In the genomic region with DNA sequence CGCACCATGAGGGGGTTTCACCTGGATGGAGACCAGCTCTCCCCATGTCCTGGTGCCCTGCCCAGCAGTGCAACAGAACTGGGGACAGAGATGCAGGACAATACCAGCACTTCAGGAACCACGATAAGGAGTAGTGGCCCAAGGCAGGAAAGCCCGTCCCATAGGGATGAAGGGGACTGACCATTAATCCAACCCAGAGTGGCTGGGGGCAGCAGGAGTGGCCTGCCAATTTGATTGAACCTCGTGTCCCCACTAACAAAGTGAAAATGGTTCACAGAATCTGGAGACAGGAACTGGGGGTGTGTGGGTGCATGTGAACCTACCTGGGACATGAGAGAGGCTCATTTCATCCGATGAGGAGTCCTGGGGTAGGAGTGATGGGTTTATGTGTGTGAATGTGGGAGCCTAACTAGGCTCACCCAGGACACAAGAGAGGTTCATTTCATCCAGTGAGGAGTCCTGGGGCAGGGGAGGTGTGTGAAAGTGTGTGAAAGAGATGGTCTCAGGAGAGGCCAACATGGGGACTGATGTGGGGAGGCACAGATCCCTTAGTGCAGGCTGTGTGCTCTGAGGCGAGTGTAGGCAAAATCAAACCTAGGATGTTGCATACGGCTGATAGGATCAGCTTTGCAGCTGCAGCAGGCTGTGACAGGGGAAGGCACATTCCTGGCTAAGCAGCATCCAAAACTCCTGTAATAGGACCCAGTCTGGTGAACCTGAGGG, we compare ENCODE assay signal across 8 cellular contexts.
DNase-seq lines count a peak whose midpoint lies in the region; ATAC-seq and TF ChIP-seq lines count a peak whose summit lies in the region.

No MANE protein-coding gene starts in this region.

- no peak for DNase-seq in activated CD4-positive, alpha-beta T cell treated with anti-CD3 and anti-CD28 coated beads for 36 hours
- DNase-seq in activated CD4-positive, alpha-beta T cell treated with anti-CD3 and anti-CD28 coated beads for 4 hours: no peak
- no peak for DNase-seq in adrenal gland
- DNase-seq in right lobe of liver: no peak
- no peak for DNase-seq in thoracic aorta (ENCODE audit: low spot score)
- DNase-seq in glomerular visceral epithelial cell (ENCODE audit: extremely low spot score): no peak
- DNase-seq in ecto neural progenitor cell (ENCODE audit: low spot score): no peak
- no peak for DNase-seq in GOT3 (lab: John Stamatoyannopoulos, UW)

- peak overlapping the region; percentile 52 for H3K27ac Mint-ChIP-seq in activated CD4-positive, alpha-beta T cell treated with anti-CD3 and anti-CD28 coated beads for 36 hours

- CTCF ChIA-PET in activated CD4-positive, alpha-beta T cell treated with anti-CD3 and anti-CD28 coated beads for 36 hours (lab: Charles Lee): interaction anchor here (0.8 kb wide), 1 partner anchor 18 kb away, joined by 3 read pairs; no protein-coding TSS in a partner anchor

- WGBS in adrenal gland, 4 donors: 42 to 64% (median 59%) methylated on average over 7 of the region's 7 CpGs
- 74% methylated on average over 7 of the region's 7 CpGs for WGBS in right lobe of liver (ENCODE audit: insufficient coverage, low coverage, low lambda C conversion rate, missing lambda C conversion rate)

- H3K27me3 Mint-ChIP-seq in activated CD4-positive, alpha-beta T cell treated with anti-CD3 and anti-CD28 coated beads for 36 hours: no peaks in the 10 kb centered on the region

- peaks cover 23 to 39% of the 10 kb centered on the region in 2 donors for H3K4me1 ChIP-seq in adrenal gland (replicated peaks in 1 of 2)
- H3K4me1 ChIP-seq in right lobe of liver: peaks cover 0 to 7% (median 0%) of the 10 kb centered on the region in 4 donors
- H3K4me1 ChIP-seq in thoracic aorta (ENCODE audit: control insufficient read depth in 1 of 2, low read depth in 2 of 2): peaks cover 0 to 17% of the 10 kb centered on the region in 2 donors

- H3K9me3 Mint-ChIP-seq in activated CD4-positive, alpha-beta T cell treated with anti-CD3 and anti-CD28 coated beads for 36 hours (ENCODE audit: low read depth): no peaks in the 10 kb centered on the region

- no peak for TF ChIP-seq CTCF in adrenal gland (IDR thresholded peaks at IDR 0.05)
- no peak for TF ChIP-seq CTCF in right lobe of liver (IDR thresholded peaks at IDR 0.05)
- no peak for TF ChIP-seq CTCF in thoracic aorta (IDR thresholded peaks at IDR 0.05)

- H3K27me3 ChIP-seq in adrenal gland: no peaks in the 10 kb centered on the region
- no peaks in the 10 kb centered on the region for H3K27me3 ChIP-seq in right lobe of liver
- no peaks in the 10 kb centered on the region for H3K27me3 ChIP-seq in thoracic aorta (replicated peaks; ENCODE audit: insufficient read depth)

- no peaks in the 10 kb centered on the region for H3K36me3 Mint-ChIP-seq in activated CD4-positive, alpha-beta T cell treated with anti-CD3 and anti-CD28 coated beads for 36 hours (ENCODE audit: low read depth)

- TF ChIP-seq POLR2A in adrenal gland (IDR thresholded peaks at IDR 0.05): peak in 1 of 2 donors; percentile 17
- no peak for TF ChIP-seq POLR2A in right lobe of liver (IDR thresholded peaks at IDR 0.05)

- ATAC-seq in activated CD4-positive, alpha-beta T cell treated with anti-CD3 and anti-CD28 coated beads for 36 hours: peak; percentile 39
- ATAC-seq in right lobe of liver (no peak), thoracic aorta (ENCODE audit: insufficient number of reproducible peaks, low FRiP score, low read depth) (no peak)

- intact Hi-C loops in activated CD4-positive, alpha-beta T cell treated with anti-CD3 and anti-CD28 coated beads for 36 hours (cut with DNase I, micrococcal nuclease): no loop called here
- intact Hi-C loops in adrenal gland (cut with DNase I): no loop called here
- intact Hi-C loops in right lobe of liver (cut with DNase I): no loop called here

- H3K4me3 ChIP-seq in adrenal gland: peak overlapping the region in 1 of 4 donors; percentile 55
- H3K4me3 ChIP-seq in right lobe of liver: no peak overlapping the region
- peak overlapping the region; percentile 80 for H3K4me3 ChIP-seq in thoracic aorta

- peaks cover 19% of the 10 kb centered on the region for H3K4me1 Mint-ChIP-seq in activated CD4-positive, alpha-beta T cell treated with anti-CD3 and anti-CD28 coated beads for 36 hours

- no peaks in the 10 kb centered on the region for H3K36me3 ChIP-seq in adrenal gland (replicated peaks in 1 of 2)
- no peaks in the 10 kb centered on the region for H3K36me3 ChIP-seq in right lobe of liver
- H3K36me3 ChIP-seq in thoracic aorta: no peaks in the 10 kb centered on the region

- POLR2A ChIA-PET in activated CD4-positive, alpha-beta T cell treated with anti-CD3 and anti-CD28 coated beads for 36 hours (lab: Charles Lee): no interaction called here

- peak overlapping the region in 4 of 5 donors; percentile 69 to 93 (median 74) for H3K27ac ChIP-seq in adrenal gland
- peak overlapping the region in 2 of 3 donors; percentile 21 to 61 for H3K27ac ChIP-seq in right lobe of liver
- H3K27ac ChIP-seq in thoracic aorta: peak overlapping the region; percentile 40 to 73

- H3K4me3 Mint-ChIP-seq in activated CD4-positive, alpha-beta T cell treated with anti-CD3 and anti-CD28 coated beads for 36 hours: peak overlapping the region; percentile 77

- no peaks in the 10 kb centered on the region for H3K9me3 ChIP-seq in adrenal gland (replicated peaks in 1 of 3)
- H3K9me3 ChIP-seq in right lobe of liver: no peaks in the 10 kb centered on the region
- H3K9me3 ChIP-seq in thoracic aorta: no peaks in the 10 kb centered on the region
